In genomic region chr4:153114771-153115321, GRCh38 we compare ENCODE assay signal across 8 cellular contexts.
DNase-seq lines count a peak whose midpoint lies in the region; ATAC-seq and TF ChIP-seq lines count a peak whose summit lies in the region.

No MANE protein-coding gene starts in this region.

- peak overlapping the region; percentile 65 for H2BK5ac ChIP-seq in IMR-90 (ENCODE audit: low read depth, low read length, poor library complexity, severe bottlenecking)

- H2BK20ac ChIP-seq in IMR-90 (ENCODE audit: low read depth, low read length) = no peak overlapping the region; the same call in 1 of the 2 replicates

- no peak overlapping the region for H3K56ac ChIP-seq in IMR-90 (ENCODE audit: extremely low read depth, insufficient read depth, low read length)

- H3K27ac ChIP-seq in IMR-90 (ENCODE audit: insufficient read depth, low read length) = peak overlapping the region; percentile 31; the same call in 1 of the 2 replicates
- H3K27ac ChIP-seq in fibroblast of lung (ENCODE audit: insufficient read depth, low read length) = peak overlapping the region; percentile 19

- DNase-seq in IMR-90 (peak; percentile 84), fibroblast of lung (ENCODE audit: low read depth in 2 of 2) (peak; percentile 72 to 89), NCI-H2227 treated with DMSO at 0.1 percent for 48 hours (lab: John Stamatoyannopoulos, UW) (no peak), DMS79 (lab: John Stamatoyannopoulos, UW) (no peak), medulla oblongata (ENCODE audit: extremely low spot score) (no peak)
- peak; percentile 79 for DNase-seq in activated CD8-positive, alpha-beta T cell treated with anti-CD3 and anti-CD28 coated beads for 36 hours
- peak; percentile 32 for DNase-seq in stimulated activated CD8-positive, alpha-beta memory T cell treated with anti-CD3 and anti-CD28 coated beads, Interleukin-12 subunit alpha, Interleukin-12 subunit beta, amount 100 ng/mL, for 1 hour (ENCODE audit: low read depth)

- peak overlapping the region; percentile 18 for H2AK9ac ChIP-seq in IMR-90 (replicated peaks; ENCODE audit: low read depth, low read length, poor library complexity)

- H3K4me1 ChIP-seq in IMR-90 (ENCODE audit: control insufficient read depth, insufficient read depth, low read length) = peaks cover 11% of the 10 kb centered on the region
- peaks cover 10% of the 10 kb centered on the region for H3K4me1 ChIP-seq in fibroblast of lung (ENCODE audit: control insufficient read depth, extremely low read depth, insufficient read depth, low read length)

- peaks cover 21% of the 10 kb centered on the region for H3K27me3 ChIP-seq in IMR-90 (ENCODE audit: control insufficient read depth, insufficient read depth, low read length)
- H3K27me3 ChIP-seq in fibroblast of lung (ENCODE audit: control insufficient read depth, insufficient read depth, low read length) = no peaks in the 10 kb centered on the region

- H3K79me1 ChIP-seq in IMR-90 (ENCODE audit: low read depth in 1 of 2, low read length in 2 of 2) = no peaks in the 10 kb centered on the region

- H3K4me1 Mint-ChIP-seq in activated CD8-positive, alpha-beta T cell treated with anti-CD3 and anti-CD28 coated beads for 36 hours (ENCODE audit: low read depth) = peaks cover 14% of the 10 kb centered on the region

- POLR2A ChIA-PET in IMR-90 (lab: Charles Lee; ENCODE audit: unreplicated experiment) = no interaction called here
- POLR2A ChIA-PET in activated CD8-positive, alpha-beta T cell treated with anti-CD3 and anti-CD28 coated beads for 36 hours (lab: Charles Lee) = interaction anchor here (0.6 to 1.7 kb wide), 6 partner anchors 12 to 275 kb away, joined by 3 to 7 read pairs (median 3); no protein-coding TSS in a partner anchor

- peak overlapping the region; percentile 38 for H2BK120ac ChIP-seq in IMR-90 (ENCODE audit: low read depth, low read length)

- no peaks in the 10 kb centered on the region for H3K27me3 Mint-ChIP-seq in activated CD8-positive, alpha-beta T cell treated with anti-CD3 and anti-CD28 coated beads for 36 hours

- H3K36me3 Mint-ChIP-seq in activated CD8-positive, alpha-beta T cell treated with anti-CD3 and anti-CD28 coated beads for 36 hours (ENCODE audit: low read depth) = no peaks in the 10 kb centered on the region

- no peak for TF ChIP-seq POLR2A in IMR-90 (IDR thresholded peaks at IDR 0.05; ENCODE audit: low read depth, low read length)

- ATAC-seq in IMR-90 (ENCODE audit: low read depth) = peak; percentile 88
- peak; percentile 72 for ATAC-seq in activated CD8-positive, alpha-beta T cell treated with anti-CD3 and anti-CD28 coated beads for 36 hours
- ATAC-seq in GM21529 (IDR thresholded peaks at IDR 0.05; ENCODE audit: unreplicated experiment) = no peak

- intact Hi-C loops in IMR-90 (cut with micrococcal nuclease) = no loop called here
- intact Hi-C loops in activated CD8-positive, alpha-beta T cell treated with anti-CD3 and anti-CD28 coated beads for 36 hours (cut with micrococcal nuclease) = loop anchor here (5.0 to 10.0 kb wide), 2 partner anchors 268 to 340 kb away; partner anchors contain the start of genes ARFIP1 and TIGD4

- CTCF ChIA-PET in IMR-90 (lab: Yijun Ruan, JAX) = interaction anchor here (0.7 to 1.0 kb wide), 2 partner anchors 32 to 335 kb away, joined by 3 to 4 read pairs; no protein-coding TSS in a partner anchor
- CTCF ChIA-PET in activated CD8-positive, alpha-beta T cell treated with anti-CD3 and anti-CD28 coated beads for 36 hours (lab: Charles Lee) = interaction anchor here (0.6 to 14.2 kb wide), 7 partner anchors 9 to 336 kb away, joined by 3 to 131 read pairs (median 4); no protein-coding TSS in a partner anchor

- peak overlapping the region; percentile 49; the same call in 1 of the 2 replicates for H3K14ac ChIP-seq in IMR-90 (replicated peaks; ENCODE audit: low read depth, low read length)

- peaks cover 6% of the 10 kb centered on the region for H3K9me1 ChIP-seq in IMR-90 (ENCODE audit: insufficient read depth, low read length)

- no peak for TF ChIP-seq RAD21 in IMR-90 (IDR thresholded peaks at IDR 0.05; ENCODE audit: low read length)

- 0 out of 2 replicates have a peak overlapping the region, but pooled peaks have one; percentile 0 for H3K23ac ChIP-seq in IMR-90 (ENCODE audit: low read depth, low read length)

- no peaks in the 10 kb centered on the region for H3K9me3 Mint-ChIP-seq in activated CD8-positive, alpha-beta T cell treated with anti-CD3 and anti-CD28 coated beads for 36 hours

- H3K9ac ChIP-seq in IMR-90 (ENCODE audit: low read depth, low read length) (no peak overlapping the region), fibroblast of lung (ENCODE audit: insufficient read depth, low read length) (no peak overlapping the region)

- H4K5ac ChIP-seq in IMR-90 (ENCODE audit: low read depth, low read length) = peak overlapping the region; percentile 35; the same call in 1 of the 2 replicates

- H2AK5ac ChIP-seq in IMR-90 (ENCODE audit: low read depth, low read length) = peak overlapping the region; percentile 30; the same call in 1 of the 2 replicates

- H2AFZ ChIP-seq in IMR-90 (replicated peaks; ENCODE audit: low read length, poor library complexity) = peak overlapping the region; percentile 65
- H2AFZ ChIP-seq in fibroblast of lung (ENCODE audit: low read length) = no peak overlapping the region

- no TSS peak for BruUV-seq in IMR-90 (replicated peaks; lab: Mats Ljungman, UMichigan)

- no peaks in the 10 kb centered on the region for H3K79me2 ChIP-seq in fibroblast of lung (ENCODE audit: control insufficient read depth, insufficient read depth, low read length)

- no peak overlapping the region for H3K27ac Mint-ChIP-seq in activated CD8-positive, alpha-beta T cell treated with anti-CD3 and anti-CD28 coated beads for 36 hours

- H4K20me1 ChIP-seq in IMR-90 (ENCODE audit: insufficient read depth, low read length) = no peaks in the 10 kb centered on the region; the same call in 1 of the 2 replicates
- no peaks in the 10 kb centered on the region for H4K20me1 ChIP-seq in fibroblast of lung (ENCODE audit: control insufficient read depth, extremely low read depth, insufficient read depth, low read length)

- TF ChIP-seq CTCF in IMR-90 (conservative IDR thresholded peaks at IDR 0.05; ENCODE audit: low read depth, low read length) (no peak), fibroblast of lung (conservative IDR thresholded peaks at IDR 0.05 in 1 of 2, IDR thresholded peaks at IDR 0.05 in 1 of 2; ENCODE audit: low read depth in 1 of 2, low read length in 2 of 2) (no peak)
- TF ChIP-seq CTCF in activated CD8-positive, alpha-beta T cell treated with anti-CD3 and anti-CD28 coated beads for 36 hours (IDR thresholded peaks at IDR 0.05) = no peak

- H3K4me2 ChIP-seq in IMR-90 (ENCODE audit: low read depth, low read length) = peak overlapping the region; percentile 48; the same call in 1 of the 2 replicates
- H3K4me2 ChIP-seq in fibroblast of lung (ENCODE audit: extremely low read depth, insufficient read depth, low read length) = peak overlapping the region; percentile 32

- H3K4me3 ChIP-seq in IMR-90 (ENCODE audit: insufficient read depth, low read depth, low read length) (no peak overlapping the region), fibroblast of lung (replicated peaks in 1 of 4; ENCODE audit: control extremely low read depth in 1 of 4, insufficient read depth in 1 of 4, low read depth in 3 of 4, low read length in 4 of 4) (no peak overlapping the region)

- H4K91ac ChIP-seq in IMR-90 (ENCODE audit: insufficient read depth, low read depth, low read length) = peak overlapping the region; percentile 41

- no CpG with 5 or more reads among the region's 11 CpGs for WGBS in IMR-90 (ENCODE audit: extremely low coverage in 2 of 2, insufficient read length in 1 of 2), 2 experiments

- peak overlapping the region; percentile 67 for H3K4ac ChIP-seq in IMR-90 (ENCODE audit: low read depth, low read length)

- in situ Hi-C loops in IMR-90 (cut with MboI; ENCODE audit: low sequenced_read_pairs) = no loop called here

- 0 out of 3 replicates have a peak overlapping the region, but pooled peaks have one; percentile 20 for H2BK15ac ChIP-seq in IMR-90 (ENCODE audit: low read depth, low read length)

- no peaks in the 10 kb centered on the region for H3K36me3 ChIP-seq in IMR-90 (ENCODE audit: control insufficient read depth, insufficient read depth, low read length)
- H3K36me3 ChIP-seq in fibroblast of lung (ENCODE audit: control insufficient read depth, insufficient read depth, low read length) = no peaks in the 10 kb centered on the region

- peak overlapping the region; percentile 17 to 62; a peak in 3 of 4 replicates for H4K8ac ChIP-seq in IMR-90 (ENCODE audit: low read depth in 2 of 2, low read length in 2 of 2)

- dilution Hi-C loops in IMR-90 (cut with HindIII; ENCODE audit: low sequenced_read_pairs, unreplicated experiment) = no loop called here

- peak overlapping the region; percentile 31 for H3K4me3 Mint-ChIP-seq in activated CD8-positive, alpha-beta T cell treated with anti-CD3 and anti-CD28 coated beads for 36 hours

- peak overlapping the region; percentile 65 for H3K18ac ChIP-seq in IMR-90 (ENCODE audit: low read depth, low read length)

- H3K9me3 ChIP-seq in IMR-90 (ENCODE audit: control insufficient read depth, insufficient read depth, low read length) (no peaks in the 10 kb centered on the region), fibroblast of lung (ENCODE audit: control insufficient read depth, insufficient read depth, low read depth, low read length) (no peaks in the 10 kb centered on the region)

TF ChIP-seq in IMR-90, 13 proteins besides CTCF, POLR2A, EP300 and RAD21:
- TF ChIP-seq RCOR1 (IDR thresholded peaks at IDR 0.05; ENCODE audit: insufficient replicate concordance, low read length) (no peak), ELK1 (IDR thresholded peaks at IDR 0.05; ENCODE audit: borderline replicate concordance, low read depth, low read length) (no peak), FOS (IDR thresholded peaks at IDR 0.05; ENCODE audit: low read depth, low read length) (peak; percentile 44; the same call in 1 of the 2 replicates), CHD1 (IDR thresholded peaks at IDR 0.05; ENCODE audit: low read depth, low read length) (no peak), MAZ (IDR thresholded peaks at IDR 0.05; ENCODE audit: borderline replicate concordance, low read depth, low read length) (no peak)
TF ChIP-seq in IMR-90: peak in this region for 1.

Comparison
In these comparisons a context has a peak if more than half of its experiments do, and no peak if none do; other contexts are left out.
1. DNase-seq: peak in IMR-90 (single experiment), activated CD8-positive, alpha-beta T cell treated with anti-CD3 and anti-CD28 coated beads for 36 hours (single experiment), fibroblast of lung (2 of 2) and stimulated activated CD8-positive, alpha-beta memory T cell treated with anti-CD3 and anti-CD28 coated beads, Interleukin-12 subunit alpha, Interleukin-12 subunit beta, amount 100 ng/mL, for 1 hour (single experiment); none in NCI-H2227 treated with DMSO at 0.1 percent for 48 hours (single experiment), DMS79 (single experiment) and medulla oblongata (single experiment).